ENCODE assay signal across 26 cellular contexts in the genomic region with DNA sequence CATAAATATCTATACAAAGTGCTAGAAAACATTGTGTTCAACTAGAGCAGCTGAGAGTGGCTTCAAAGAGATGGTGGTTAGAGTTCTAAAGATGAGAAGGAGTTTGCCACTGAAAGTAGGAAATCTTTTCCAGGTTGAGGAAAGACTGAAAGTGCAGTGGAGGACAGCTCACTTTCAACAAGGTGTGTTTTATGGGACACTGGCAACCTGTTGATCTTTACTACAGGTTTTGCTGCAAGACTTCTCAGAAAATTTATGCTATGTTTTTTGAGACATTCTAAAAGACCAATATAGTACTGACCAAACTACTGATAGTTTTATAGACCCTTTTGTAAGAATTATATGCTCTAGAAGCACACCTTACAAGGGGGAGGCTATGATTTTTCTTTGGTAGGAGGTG.
"Had no signal": no experiment of that assay in that cellular context is flagged by ENCODE, and none has a peak within 500 bp of the region (broad histone marks: within the 10 kb centered on the region; RNA-seq: fewer than 3 reads in every experiment).

No MANE protein-coding gene starts in this region.

- H3K9me3 ChIP-seq: adrenal gland, ascending aorta, body of pancreas, breast epithelium had no signal

- H3K4me3 ChIP-seq: adrenal gland, ascending aorta, body of pancreas, breast epithelium, cardiac muscle cell had no signal

- H3K36me3 ChIP-seq: adrenal gland, ascending aorta, brain microvascular endothelial cell, breast epithelium, cardiac muscle cell had no signal

- H3K4me1 ChIP-seq: breast epithelium had no signal

- DNase-seq: activated effector memory CD4-positive, alpha-beta T cell treated with anti-CD3 and anti-CD28 coated beads, Interleukin-2, amount 50 U/mL, for 16 hours; activated effector memory CD4-positive, alpha-beta T cell treated with Interleukin-2 at 50 U/mL for 16 hours; activated gamma-delta T cell; activated gamma-delta T cell treated with Interleukin-2 at 50 U/mL for 16 hours; activated naive CD4-positive, alpha-beta T cell; activated naive CD4-positive, alpha-beta T cell treated with anti-CD3 and anti-CD28 coated beads for 36 hours; activated naive CD4-positive, alpha-beta T cell treated with anti-CD3 and anti-CD28 coated beads, Interleukin-2, amount 10 ng/mL, durations not matched to agents 7 days and 5 days; activated naive CD4-positive, alpha-beta T cell treated with anti-CD3 and anti-CD28 coated beads, Interleukin-2, amount 50 U/mL, for 16 hours; activated naive CD4-positive, alpha-beta T cell treated with Interleukin-2 at 50 U/mL for 16 hours; activated naive CD8-positive, alpha-beta T cell treated with anti-CD3 and anti-CD28 coated beads for 36 hours; activated naive CD8-positive, alpha-beta T cell treated with anti-CD3 and anti-CD28 coated beads, Interleukin-2, amount 10 ng/mL, durations not matched to agents 7 days and 5 days; activated naive CD8-positive, alpha-beta T cell treated with anti-CD3 and anti-CD28 coated beads, Interleukin-2, amount 50 U/mL, for 24 hours; activated T-cell treated with anti-CD3 and anti-CD28 coated beads, Interleukin-2, amount 50 U/mL, for 24 hours; activated T-cell treated with anti-CD3 and anti-CD28 coated beads, Interleukin-2, amount 50 U/mL, for 4 hours; activated T-cell treated with anti-CD3 and anti-CD28 coated beads, Interleukin-2, amount 50 U/mL, for 48 hours; activated T-cell treated with anti-CD3 and anti-CD28 coated beads, Interleukin-2, amount 50 U/mL, for 72 hours; adrenal gland; amniotic stem cell; aorta; brain microvascular endothelial cell; central memory CD4-positive, alpha-beta T cell; cerebellar nuclear complex had no signal

- H3K27ac ChIP-seq: adrenal gland, ascending aorta, brain microvascular endothelial cell, breast epithelium, cardiac muscle cell had no signal
